In genomic region chr19:42069619-42070293, GRCh38 we compare ENCODE assay signal across 9 cellular contexts. TPM values are rescaled to one million over a fixed set of nuclear protein-coding genes. Genes with fewer than 3 reads are reported as not detected.
DNase-seq lines count a peak whose midpoint lies in the region; ATAC-seq and TF ChIP-seq lines count a peak whose summit lies in the region.
"Had no signal": no experiment of that assay in that cellular context is flagged by ENCODE, and none has a peak within 500 bp of the region (broad histone marks: within the 10 kb centered on the region; RNA-seq: fewer than 3 reads in every experiment).

Gene GRIK5, minus strand, starts transcription at chr19:42070206. Its CDS starts 4,436 bp downstream, at chr19:42065770.

- no peak for DNase-seq in activated T-cell treated with anti-CD3 and anti-CD28 coated beads, Interleukin-2, amount 50 U/mL, for 4 hours
- no peak for DNase-seq in activated T-cell treated with anti-CD3 and anti-CD28 coated beads, Interleukin-2, amount 50 U/mL, for 72 hours
- DNase-seq in dorsolateral prefrontal cortex (peak in 6 of 10 donors; percentile 42 to 68 (median 62)), type B pancreatic cell (ENCODE audit: extremely low spot score, unreplicated experiment) (no peak), AML-193 (lab: John Stamatoyannopoulos, UW) (no peak)
- DNase-seq in activated T-helper 1 cell treated with anti-CD3 and anti-CD28 coated beads, Interleukin-12 subunit alpha, Interleukin-12 subunit beta, Interleukin-2, Interleukin-4 antibody, amounts not matched to agents 30 ng/mL and 10 ng/mL and 1 ng/mL, durations not matched to agents 14 hours and 24 hours and 36 hours (ENCODE audit: low spot score) = no peak

- H3K4me1 ChIP-seq in mucosa of stomach (ENCODE audit: control insufficient read depth, insufficient read depth, low read length) = peaks cover 3% of the 10 kb centered on the region

- no peaks in the 10 kb centered on the region for H3K36me3 ChIP-seq in mucosa of stomach (ENCODE audit: control insufficient read depth, insufficient read depth, low read length)

- H3K36me3 Mint-ChIP-seq in activated T-cell treated with anti-CD3 and anti-CD28 coated beads, Interleukin-2, amount 50 U/mL, for 4 hours (ENCODE audit: insufficient read depth) = no peaks in the 10 kb centered on the region
- no peaks in the 10 kb centered on the region for H3K36me3 Mint-ChIP-seq in activated T-cell treated with anti-CD3 and anti-CD28 coated beads, Interleukin-2, amount 50 U/mL, for 72 hours (ENCODE audit: insufficient read depth in 2 of 2)
- H3K36me3 Mint-ChIP-seq in type B pancreatic cell = no peaks in the 10 kb centered on the region
- no peaks in the 10 kb centered on the region for H3K36me3 Mint-ChIP-seq in activated T-helper 1 cell treated with anti-CD3 and anti-CD28 coated beads, Interleukin-12 subunit alpha, Interleukin-12 subunit beta, Interleukin-2, Interleukin-4 antibody, amounts not matched to agents 30 ng/mL and 10 ng/mL and 1 ng/mL, durations not matched to agents 14 hours and 24 hours and 36 hours (ENCODE audit: low read depth)

- H3K27me3 Mint-ChIP-seq in activated T-cell treated with anti-CD3 and anti-CD28 coated beads, Interleukin-2, amount 50 U/mL, for 4 hours (ENCODE audit: low read depth) = peaks cover 11% of the 10 kb centered on the region
- H3K27me3 Mint-ChIP-seq in activated T-cell treated with anti-CD3 and anti-CD28 coated beads, Interleukin-2, amount 50 U/mL, for 72 hours (ENCODE audit: low read depth) = peaks cover 8% of the 10 kb centered on the region
- H3K27me3 Mint-ChIP-seq in type B pancreatic cell = peaks cover 22% of the 10 kb centered on the region
- H3K27me3 Mint-ChIP-seq in activated T-helper 1 cell treated with anti-CD3 and anti-CD28 coated beads, Interleukin-12 subunit alpha, Interleukin-12 subunit beta, Interleukin-2, Interleukin-4 antibody, amounts not matched to agents 30 ng/mL and 10 ng/mL and 1 ng/mL, durations not matched to agents 14 hours and 24 hours and 36 hours (ENCODE audit: insufficient read depth) = peaks cover 5% of the 10 kb centered on the region

- H3K27ac ChIP-seq in dorsolateral prefrontal cortex = peak within 1 kb of the TSS in 55 of 59 donors; percentile 11 to 88 (median 69)

- H3K27ac Mint-ChIP-seq in activated T-cell treated with anti-CD3 and anti-CD28 coated beads, Interleukin-2, amount 50 U/mL, for 72 hours = no peak within 1 kb of the TSS
- peak within 1 kb of the TSS; percentile 7 for H3K27ac Mint-ChIP-seq in type B pancreatic cell
- no peak within 1 kb of the TSS for H3K27ac Mint-ChIP-seq in activated T-helper 1 cell treated with anti-CD3 and anti-CD28 coated beads, Interleukin-12 subunit alpha, Interleukin-12 subunit beta, Interleukin-2, Interleukin-4 antibody, amounts not matched to agents 30 ng/mL and 10 ng/mL and 1 ng/mL, durations not matched to agents 14 hours and 24 hours and 36 hours
- H3K27ac Mint-ChIP-seq: stimulated activated naive CD8-positive, alpha-beta T cell treated with anti-CD3 and anti-CD28 coated beads, Interleukin-15, Interleukin-2, amounts not matched to agents 100 ng/mL and 50 ng/mL, for 24 hours had no signal

- no peaks in the 10 kb centered on the region for H3K9me3 Mint-ChIP-seq in activated T-cell treated with anti-CD3 and anti-CD28 coated beads, Interleukin-2, amount 50 U/mL, for 4 hours
- no peaks in the 10 kb centered on the region for H3K9me3 Mint-ChIP-seq in activated T-cell treated with anti-CD3 and anti-CD28 coated beads, Interleukin-2, amount 50 U/mL, for 72 hours
- H3K9me3 Mint-ChIP-seq in type B pancreatic cell = no peaks in the 10 kb centered on the region
- H3K9me3 Mint-ChIP-seq in activated T-helper 1 cell treated with anti-CD3 and anti-CD28 coated beads, Interleukin-12 subunit alpha, Interleukin-12 subunit beta, Interleukin-2, Interleukin-4 antibody, amounts not matched to agents 30 ng/mL and 10 ng/mL and 1 ng/mL, durations not matched to agents 14 hours and 24 hours and 36 hours = no peaks in the 10 kb centered on the region
- H3K9me3 Mint-ChIP-seq: stimulated activated naive CD8-positive, alpha-beta T cell treated with anti-CD3 and anti-CD28 coated beads, Interleukin-15, Interleukin-2, amounts not matched to agents 100 ng/mL and 50 ng/mL, for 24 hours had no signal

- peak; percentile 39 to 48 for ATAC-seq in activated T-cell treated with anti-CD3 and anti-CD28 coated beads, Interleukin-2, amount 50 U/mL, for 4 hours
- ATAC-seq in activated T-cell treated with anti-CD3 and anti-CD28 coated beads, Interleukin-2, amount 50 U/mL, for 72 hours (replicated peaks in 1 of 2) = no peak
- no peak for ATAC-seq in GM18861 (IDR thresholded peaks at IDR 0.05; ENCODE audit: unreplicated experiment)

- TF ChIP-seq CTCF in dorsolateral prefrontal cortex (IDR thresholded peaks at IDR 0.05 in 54 of 56, conservative IDR thresholded peaks at IDR 0.05 in 2 of 56; ENCODE audit: low read depth in 1 of 56, partially characterized antibody in 56 of 56) (no peak), type B pancreatic cell (conservative IDR thresholded peaks at IDR 0.05) (no peak)

- no peaks in the 10 kb centered on the region for H3K9me3 ChIP-seq in mucosa of stomach (ENCODE audit: control insufficient read depth, low read length)

- H3K4me1 Mint-ChIP-seq in activated T-cell treated with anti-CD3 and anti-CD28 coated beads, Interleukin-2, amount 50 U/mL, for 4 hours (ENCODE audit: low read depth) = peaks cover 6% of the 10 kb centered on the region
- H3K4me1 Mint-ChIP-seq in activated T-cell treated with anti-CD3 and anti-CD28 coated beads, Interleukin-2, amount 50 U/mL, for 72 hours (ENCODE audit: low read depth) = peaks cover 3% of the 10 kb centered on the region
- no peaks in the 10 kb centered on the region for H3K4me1 Mint-ChIP-seq in type B pancreatic cell (ENCODE audit: unreplicated experiment)
- peaks cover 2% of the 10 kb centered on the region for H3K4me1 Mint-ChIP-seq in activated T-helper 1 cell treated with anti-CD3 and anti-CD28 coated beads, Interleukin-12 subunit alpha, Interleukin-12 subunit beta, Interleukin-2, Interleukin-4 antibody, amounts not matched to agents 30 ng/mL and 10 ng/mL and 1 ng/mL, durations not matched to agents 14 hours and 24 hours and 36 hours (ENCODE audit: low read depth)

- no peak within 1 kb of the TSS for H3K4me3 Mint-ChIP-seq in activated T-cell treated with anti-CD3 and anti-CD28 coated beads, Interleukin-2, amount 50 U/mL, for 4 hours
- peak within 1 kb of the TSS in 1 of 2 donors; percentile 16 for H3K4me3 Mint-ChIP-seq in activated T-cell treated with anti-CD3 and anti-CD28 coated beads, Interleukin-2, amount 50 U/mL, for 72 hours
- H3K4me3 Mint-ChIP-seq in type B pancreatic cell = no peak within 1 kb of the TSS
- H3K4me3 Mint-ChIP-seq in activated T-helper 1 cell treated with anti-CD3 and anti-CD28 coated beads, Interleukin-12 subunit alpha, Interleukin-12 subunit beta, Interleukin-2, Interleukin-4 antibody, amounts not matched to agents 30 ng/mL and 10 ng/mL and 1 ng/mL, durations not matched to agents 14 hours and 24 hours and 36 hours = no peak within 1 kb of the TSS
- H3K4me3 Mint-ChIP-seq: stimulated activated naive CD8-positive, alpha-beta T cell treated with anti-CD3 and anti-CD28 coated beads, Interleukin-15, Interleukin-2, amounts not matched to agents 100 ng/mL and 50 ng/mL, for 24 hours had no signal

- H3K4me3 ChIP-seq in dorsolateral prefrontal cortex (peak within 1 kb of the TSS; percentile 18 to 74 (median 63)), mucosa of stomach (ENCODE audit: low read length) (no peak within 1 kb of the TSS)

- H3K27me3 ChIP-seq in dorsolateral prefrontal cortex = peaks cover 0 to 31% (median 0%) of the 10 kb centered on the region in 45 donors
- peaks cover 38% of the 10 kb centered on the region for H3K27me3 ChIP-seq in mucosa of stomach (ENCODE audit: control insufficient read depth, insufficient read depth, low read length)

- intact Hi-C loops in dorsolateral prefrontal cortex (cut with DNase I) = loop anchor here (5.0 to 10.0 kb wide), 3 partner anchors 185 to 355 kb away; partner anchors contain the start of genes ARHGEF1 (in 1 of the 2) and LIPE (in 1 of the 2)
- intact Hi-C loops in activated T-helper 1 cell treated with anti-CD3 and anti-CD28 coated beads, Interleukin-12 subunit alpha, Interleukin-12 subunit beta, Interleukin-2, Interleukin-4 antibody, amounts not matched to agents 30 ng/mL and 10 ng/mL and 1 ng/mL, durations not matched to agents 14 hours and 24 hours and 36 hours (cut with micrococcal nuclease) = no loop called here

- peak within 1 kb of the TSS; percentile 15 for H3K9ac ChIP-seq in mucosa of stomach (ENCODE audit: low read length)

RNA-seq across cellular contexts. Expression of gene GRIK5, which starts in this region (rescaled TPM):
- total RNA-seq in activated T-cell treated with anti-CD3 and anti-CD28 coated beads, Interleukin-2, amount 50 U/mL, for 4 hours = 1 to 10 TPM in 1 of 3 donors, under 1 TPM in 2; 0.49 to 1.1 (median 0.61) TPM
- total RNA-seq in activated T-cell treated with anti-CD3 and anti-CD28 coated beads, Interleukin-2, amount 50 U/mL, for 72 hours = 1 to 10 TPM; 1.1 to 3.8 TPM
- total RNA-seq in dorsolateral prefrontal cortex (100 to 1,000 TPM in 1 of 120 experiments, 10 to 100 TPM in 119; 27.5 to 116 (median 63.3) TPM), type B pancreatic cell (ENCODE audit: low replicate concordance) (1.8 and 5.8 TPM in 2 replicates)
- total RNA-seq in activated T-helper 1 cell treated with anti-CD3 and anti-CD28 coated beads, Interleukin-12 subunit alpha, Interleukin-12 subunit beta, Interleukin-2, Interleukin-4 antibody, amounts not matched to agents 30 ng/mL and 10 ng/mL and 1 ng/mL, durations not matched to agents 14 hours and 24 hours and 36 hours = 3.9 TPM in 2 replicates

Comparison
In these comparisons a context has a peak if more than half of its experiments do, and no peak if none do; other contexts are left out.
1. ATAC-seq: peak in activated T-cell treated with anti-CD3 and anti-CD28 coated beads, Interleukin-2, amount 50 U/mL, for 4 hours (2 of 2); none in activated T-cell treated with anti-CD3 and anti-CD28 coated beads, Interleukin-2, amount 50 U/mL, for 72 hours (0 of 2) and GM18861 (single experiment).
2. DNase-seq: peak in dorsolateral prefrontal cortex (6 of 10); none in activated T-cell treated with anti-CD3 and anti-CD28 coated beads, Interleukin-2, amount 50 U/mL, for 4 hours (single experiment), activated T-cell treated with anti-CD3 and anti-CD28 coated beads, Interleukin-2, amount 50 U/mL, for 72 hours (0 of 2), type B pancreatic cell (single experiment), activated T-helper 1 cell treated with anti-CD3 and anti-CD28 coated beads, Interleukin-12 subunit alpha, Interleukin-12 subunit beta, Interleukin-2, Interleukin-4 antibody, amounts not matched to agents 30 ng/mL and 10 ng/mL and 1 ng/mL, durations not matched to agents 14 hours and 24 hours and 36 hours (single experiment) and AML-193 (0 of 2).